Comparison of ENCODE assay signal across 10 cellular contexts in the genomic region with DNA sequence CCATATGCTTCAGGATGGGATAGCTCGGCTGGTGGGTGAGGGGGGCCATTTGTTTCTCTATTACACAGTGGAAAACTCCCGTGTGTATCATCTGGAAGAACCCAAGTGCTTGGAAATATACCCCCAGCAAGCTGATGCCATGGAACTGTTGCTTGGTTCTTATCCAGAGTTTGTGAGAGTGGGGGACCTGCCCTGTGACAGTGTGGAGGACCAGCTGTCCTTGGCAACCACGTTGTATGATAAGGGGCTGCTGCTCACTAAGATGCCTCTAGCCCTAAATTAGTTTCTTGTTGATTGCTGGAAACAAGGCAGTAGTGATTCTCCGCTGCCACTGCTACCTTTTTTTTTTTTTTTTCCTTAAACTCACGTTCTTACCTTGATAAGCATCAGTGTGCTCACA. TPM values are rescaled to one million over a fixed set of nuclear protein-coding genes. Genes with fewer than 3 reads are reported as not detected.
A peak's percentile ranks its signal among the peaks of the same experiment; 100 is the strongest.
DNase-seq lines count a peak whose midpoint lies in the region; ATAC-seq, FAIRE-seq and TF ChIP-seq lines count a peak whose summit lies in the region.
"Had no signal": no experiment of that assay in that cellular context is flagged by ENCODE, and none has a peak within 500 bp of the region (broad histone marks: within the 10 kb centered on the region; RNA-seq: fewer than 3 reads in every experiment).

No MANE protein-coding gene starts in this region.

- H3K4me3 ChIP-seq in ACC112 (ENCODE audit: low read depth, low read length) (peak overlapping the region; percentile 99), GM08714 (ENCODE audit: low read length) (peak overlapping the region; percentile 82; the same call in 1 of the 2 replicates), keratinocyte (ENCODE audit: control insufficient read depth in 2 of 3, extremely low read depth in 1 of 3, insufficient read depth in 2 of 3, low read depth in 1 of 3, low read length in 3 of 3) (peak overlapping the region in 1 of 3 experiments; percentile 31), upper lobe of right lung (no peak overlapping the region)

- intact Hi-C loops in activated T-helper 1 cell treated with anti-CD3 and anti-CD28 coated beads, Interleukin-12 subunit alpha, Interleukin-12 subunit beta, Interleukin-2, Interleukin-4 antibody, amounts not matched to agents 30 ng/mL and 10 ng/mL and 1 ng/mL, durations not matched to agents 14 hours and 24 hours and 36 hours (cut with micrococcal nuclease): loop anchor here (5.0 to 10.0 kb wide), 2 partner anchors 270 to 362 kb away; a partner anchor contains a TSS
- intact Hi-C loops in upper lobe of right lung (cut with DNase I): no loop called here

- H4K20me1 ChIP-seq in keratinocyte (ENCODE audit: control insufficient read depth, extremely low read depth, insufficient read depth, low read length): peaks cover 4% of the 10 kb centered on the region

- H3K79me2 ChIP-seq in ACC112 (ENCODE audit: control insufficient read depth, insufficient read depth, low read length, unreplicated experiment) (peaks cover 28% of the 10 kb centered on the region), keratinocyte (ENCODE audit: control insufficient read depth, insufficient read depth, low read length) (peaks cover 23% of the 10 kb centered on the region)

- H2AFZ ChIP-seq in ACC112 (ENCODE audit: low read length, unreplicated experiment) (no peak overlapping the region), keratinocyte (ENCODE audit: control insufficient read depth, low read length) (no peak overlapping the region)

- dilution Hi-C loops in keratinocyte (cut with MboI; ENCODE audit: extremely low pct_ligation_motif_present, low sequenced_read_pairs): no loop called here

- H3K4me1 Mint-ChIP-seq in activated T-helper 1 cell treated with anti-CD3 and anti-CD28 coated beads, Interleukin-12 subunit alpha, Interleukin-12 subunit beta, Interleukin-2, Interleukin-4 antibody, amounts not matched to agents 30 ng/mL and 10 ng/mL and 1 ng/mL, durations not matched to agents 14 hours and 24 hours and 36 hours (ENCODE audit: low read depth): peaks cover 52% of the 10 kb centered on the region

- no peak for FAIRE-seq in keratinocyte (lab: Jason Lieb, UNC)

- H3K36me3 ChIP-seq in ACC112 (ENCODE audit: insufficient read depth, low read length) (no peaks in the 10 kb centered on the region; the same call in none of the 2 replicates), keratinocyte (ENCODE audit: control insufficient read depth in 2 of 2, extremely low read depth in 1 of 2, insufficient read depth in 2 of 2, low read length in 2 of 2) (peaks cover 5 to 9% of the 10 kb centered on the region in 2 experiments), upper lobe of right lung (no peaks in the 10 kb centered on the region)

- no peak for TF ChIP-seq CTCF in keratinocyte (optimal IDR thresholded peaks at IDR 0.05 in 1 of 3, IDR thresholded peaks at IDR 0.05 in 1 of 3, conservative IDR thresholded peaks at IDR 0.05 in 1 of 3; ENCODE audit: extremely low read depth in 1 of 3, insufficient read depth in 2 of 3, low read length in 3 of 3)
- TF ChIP-seq CTCF in upper lobe of right lung (IDR thresholded peaks at IDR 0.05): no peak

- H3K9me3 Mint-ChIP-seq in activated T-helper 1 cell treated with anti-CD3 and anti-CD28 coated beads, Interleukin-12 subunit alpha, Interleukin-12 subunit beta, Interleukin-2, Interleukin-4 antibody, amounts not matched to agents 30 ng/mL and 10 ng/mL and 1 ng/mL, durations not matched to agents 14 hours and 24 hours and 36 hours: no peaks in the 10 kb centered on the region

- peak overlapping the region; percentile 88 for H3K4me2 ChIP-seq in keratinocyte (ENCODE audit: control insufficient read depth, extremely low read depth, insufficient read depth, low read depth, low read length)

- H3K4me1 ChIP-seq in ACC112 (ENCODE audit: control insufficient read depth, insufficient read depth, low read length, unreplicated experiment) (peaks cover 23% of the 10 kb centered on the region), keratinocyte (ENCODE audit: control insufficient read depth, extremely low read depth, insufficient read depth, low read length) (peaks cover 15% of the 10 kb centered on the region), upper lobe of right lung (peaks cover 24% of the 10 kb centered on the region)

- no peak overlapping the region for H3K27ac Mint-ChIP-seq in activated T-helper 1 cell treated with anti-CD3 and anti-CD28 coated beads, Interleukin-12 subunit alpha, Interleukin-12 subunit beta, Interleukin-2, Interleukin-4 antibody, amounts not matched to agents 30 ng/mL and 10 ng/mL and 1 ng/mL, durations not matched to agents 14 hours and 24 hours and 36 hours

- H3K9me3 ChIP-seq in keratinocyte (ENCODE audit: control insufficient read depth, low read depth, low read length) (no peaks in the 10 kb centered on the region), upper lobe of right lung (no peaks in the 10 kb centered on the region)

- no peak for ATAC-seq in upper lobe of right lung
- ATAC-seq in HG03460 (IDR thresholded peaks at IDR 0.05; ENCODE audit: unreplicated experiment): no peak

- no peaks in the 10 kb centered on the region for H3K27me3 ChIP-seq in ACC112 (ENCODE audit: insufficient read depth, low read length)
- no peaks in the 10 kb centered on the region for H3K27me3 ChIP-seq in keratinocyte (ENCODE audit: control insufficient read depth, extremely low read depth, insufficient read depth, low read length)
- no peaks in the 10 kb centered on the region for H3K27me3 ChIP-seq in upper lobe of right lung

- peaks cover 3% of the 10 kb centered on the region for H3K9me1 ChIP-seq in keratinocyte (ENCODE audit: control insufficient read depth, extremely low read depth, insufficient read depth, low read length)

- no peak overlapping the region for H3K27ac ChIP-seq in ACC112 (ENCODE audit: low read depth, low read length)
- no peak overlapping the region for H3K27ac ChIP-seq in keratinocyte (ENCODE audit: control insufficient read depth, insufficient read depth, low read length)
- no peak overlapping the region for H3K27ac ChIP-seq in upper lobe of right lung

- peaks cover 41% of the 10 kb centered on the region for H3K36me3 Mint-ChIP-seq in activated T-helper 1 cell treated with anti-CD3 and anti-CD28 coated beads, Interleukin-12 subunit alpha, Interleukin-12 subunit beta, Interleukin-2, Interleukin-4 antibody, amounts not matched to agents 30 ng/mL and 10 ng/mL and 1 ng/mL, durations not matched to agents 14 hours and 24 hours and 36 hours (ENCODE audit: low read depth)

- no peaks in the 10 kb centered on the region for H3K27me3 Mint-ChIP-seq in activated T-helper 1 cell treated with anti-CD3 and anti-CD28 coated beads, Interleukin-12 subunit alpha, Interleukin-12 subunit beta, Interleukin-2, Interleukin-4 antibody, amounts not matched to agents 30 ng/mL and 10 ng/mL and 1 ng/mL, durations not matched to agents 14 hours and 24 hours and 36 hours (ENCODE audit: insufficient read depth)

- DNase-seq in activated T-helper 1 cell treated with anti-CD3 and anti-CD28 coated beads, Interleukin-12 subunit alpha, Interleukin-12 subunit beta, Interleukin-2, Interleukin-4 antibody, amounts not matched to agents 30 ng/mL and 10 ng/mL and 1 ng/mL, durations not matched to agents 14 hours and 24 hours and 36 hours (ENCODE audit: low spot score): no peak
- DNase-seq in keratinocyte (ENCODE audit: low read depth, low spot score) (no peak), upper lobe of right lung (no peak), amygdala (lab: John Stamatoyannopoulos, UW) (no peak)
- no peak for DNase-seq in stimulated activated CD4-positive, alpha-beta T cell treated with anti-CD3 and anti-CD28 coated beads, Interleukin-2, amount 100 ng/mL, for 24 hours
- DNase-seq: head of caudate nucleus, NCI-H2029 treated with DMSO at 0.1 percent for 48 hours had no signal

- peak overlapping the region; percentile 86 for H3K4me3 Mint-ChIP-seq in activated T-helper 1 cell treated with anti-CD3 and anti-CD28 coated beads, Interleukin-12 subunit alpha, Interleukin-12 subunit beta, Interleukin-2, Interleukin-4 antibody, amounts not matched to agents 30 ng/mL and 10 ng/mL and 1 ng/mL, durations not matched to agents 14 hours and 24 hours and 36 hours

- H3K9ac ChIP-seq in keratinocyte (ENCODE audit: control insufficient read depth, extremely low read depth, insufficient read depth, low read length): no peak overlapping the region

RNA-seq across cellular contexts. Expression of a gene that starts 1.9 kb away (rescaled TPM):
- total RNA-seq in activated T-helper 1 cell treated with anti-CD3 and anti-CD28 coated beads, Interleukin-12 subunit alpha, Interleukin-12 subunit beta, Interleukin-2, Interleukin-4 antibody, amounts not matched to agents 30 ng/mL and 10 ng/mL and 1 ng/mL, durations not matched to agents 14 hours and 24 hours and 36 hours: 26.7 and 26.9 TPM in 2 replicates
- polyA plus RNA-seq in keratinocyte: 7.7 to 12.5 TPM (median 9.2 TPM) in 3 replicates
- polyA plus RNA-seq in keratinocyte (2011; ENCODE audit: low read depth): 0.46 TPM
- 5.6 and 7.2 TPM in 2 replicates for polyA plus RNA-seq in keratinocyte (2011; cell fraction: cytosol; rRNA removed)
- 6.7 and 8.9 TPM in 2 replicates for polyA plus RNA-seq in keratinocyte (2011; cell fraction: nucleus; rRNA removed)
- polyA plus RNA-seq in keratinocyte (2012; ENCODE audit: low replicate concordance): 4.7 and 14.0 TPM in 2 replicates
- polyA minus RNA-seq in keratinocyte: 9.0 to 13.8 TPM (median 12.2 TPM) in 3 replicates
- polyA minus RNA-seq in keratinocyte (2011; cell fraction: cytosol; rRNA and poly(A)+ RNA removed): 18.0 TPM
- polyA minus RNA-seq in keratinocyte (2011; cell fraction: nucleus; rRNA and poly(A)+ RNA removed): 11.9 and 12.7 TPM in 2 replicates
- 11.3 TPM for total RNA-seq in upper lobe of right lung

RNA-seq across cellular contexts. Expression of a gene that starts 34.3 kb away (rescaled TPM):
- 49.6 and 53.4 TPM in 2 replicates for total RNA-seq in activated T-helper 1 cell treated with anti-CD3 and anti-CD28 coated beads, Interleukin-12 subunit alpha, Interleukin-12 subunit beta, Interleukin-2, Interleukin-4 antibody, amounts not matched to agents 30 ng/mL and 10 ng/mL and 1 ng/mL, durations not matched to agents 14 hours and 24 hours and 36 hours
- polyA plus RNA-seq in keratinocyte: 108 to 122 TPM (median 110 TPM) in 3 replicates
- polyA plus RNA-seq in keratinocyte (2011; ENCODE audit: low read depth): 94.0 TPM
- polyA plus RNA-seq in keratinocyte (2011; cell fraction: cytosol; rRNA removed): 113 and 151 TPM in 2 replicates
- polyA plus RNA-seq in keratinocyte (2011; cell fraction: nucleus; rRNA removed): 211 and 247 TPM in 2 replicates
- polyA plus RNA-seq in keratinocyte (2012; ENCODE audit: low replicate concordance): 49.6 and 60.8 TPM in 2 replicates
- 173 to 196 TPM (median 180 TPM) in 3 replicates for polyA minus RNA-seq in keratinocyte
- 86.5 TPM for polyA minus RNA-seq in keratinocyte (2011; cell fraction: cytosol; rRNA and poly(A)+ RNA removed)
- 117 and 194 TPM in 2 replicates for polyA minus RNA-seq in keratinocyte (2011; cell fraction: nucleus; rRNA and poly(A)+ RNA removed)
- total RNA-seq in upper lobe of right lung: 139 TPM

RNA-seq across cellular contexts. Expression of a gene that starts 44.3 kb away (rescaled TPM):
- 1.6 and 1.8 TPM in 2 replicates for total RNA-seq in activated T-helper 1 cell treated with anti-CD3 and anti-CD28 coated beads, Interleukin-12 subunit alpha, Interleukin-12 subunit beta, Interleukin-2, Interleukin-4 antibody, amounts not matched to agents 30 ng/mL and 10 ng/mL and 1 ng/mL, durations not matched to agents 14 hours and 24 hours and 36 hours
- polyA plus RNA-seq in keratinocyte: 5.4 to 8.7 TPM (median 6.1 TPM) in 3 replicates
- polyA plus RNA-seq in keratinocyte (2011; ENCODE audit: low read depth): 0.71 TPM
- polyA plus RNA-seq in keratinocyte (2011; cell fraction: cytosol; rRNA removed): 4.5 and 6.1 TPM in 2 replicates
- polyA plus RNA-seq in keratinocyte (2011; cell fraction: nucleus; rRNA removed): 7.7 and 8.9 TPM in 2 replicates
- 2.2 and 5.7 TPM in 2 replicates for polyA plus RNA-seq in keratinocyte (2012; ENCODE audit: low replicate concordance)
- polyA minus RNA-seq in keratinocyte: 1.9 to 3.9 TPM (median 2.6 TPM) in 3 replicates
- polyA minus RNA-seq in keratinocyte (2011; cell fraction: cytosol; rRNA and poly(A)+ RNA removed): 5.6 TPM
- polyA minus RNA-seq in keratinocyte (2011; cell fraction: nucleus; rRNA and poly(A)+ RNA removed): 3.1 and 4.6 TPM in 2 replicates
- total RNA-seq in upper lobe of right lung: 16.4 TPM
